In genomic region chr5:116935561-116936162, GRCh38 we compare ENCODE assay signal across 19 cellular contexts.
DNase-seq lines count a peak whose midpoint lies in the region; ATAC-seq and TF ChIP-seq lines count a peak whose summit lies in the region.
"Had no signal": no experiment of that assay in that cellular context is flagged by ENCODE, and none has a peak within 500 bp of the region (broad histone marks: within the 10 kb centered on the region; RNA-seq: fewer than 3 reads in every experiment).

No MANE protein-coding gene starts in this region.

- TF ChIP-seq CTCF in left ventricle myocardium inferior (IDR thresholded peaks at IDR 0.05; ENCODE audit: borderline replicate concordance) = no peak

- intact Hi-C loops in left ventricle myocardium superior (cut with micrococcal nuclease) (no loop called here), left ventricle myocardium inferior (cut with micrococcal nuclease) (no loop called here)

- no peaks in the 10 kb centered on the region for H3K27me3 ChIP-seq in left ventricle myocardium inferior (ENCODE audit: low read depth)
- H3K27me3 ChIP-seq: BE2C had no signal

- ATAC-seq in left ventricle myocardium superior (peak; percentile 78), HG03108 (IDR thresholded peaks at IDR 0.05; ENCODE audit: unreplicated experiment) (no peak), HG03378 (IDR thresholded peaks at IDR 0.05; ENCODE audit: unreplicated experiment) (no peak)
- ATAC-seq: HepG2 had no signal

- H3K36me3 ChIP-seq in left ventricle myocardium inferior = no peaks in the 10 kb centered on the region
- H3K36me3 ChIP-seq: BE2C had no signal

- DNase-seq in left ventricle myocardium superior = no peak
- DNase-seq in left ventricle myocardium inferior = no peak
- DNase-seq in NCI-H1694 treated with DMSO at 0.1 percent for 48 hours (lab: John Stamatoyannopoulos, UW) = peak; percentile 50
- DNase-seq in cerebellum (ENCODE audit: low spot score) = peak; percentile 27
- DNase-seq in NCI-H1092 treated with DMSO at 0.1 percent for 48 hours (lab: John Stamatoyannopoulos, UW) = no peak
- DNase-seq: ACHN; BE2C; CD4-positive, CD25-positive, alpha-beta regulatory T cell; CD8-positive, alpha-beta memory T cell; COR-L47; DMS153; DMS79; GF-D8; GM23248; HCEC 1CT; KBM-7 had no signal

- peaks cover 18% of the 10 kb centered on the region for H3K4me1 ChIP-seq in left ventricle myocardium inferior
- H3K4me1 ChIP-seq: BE2C had no signal

- no peak overlapping the region for H3K4me3 ChIP-seq in left ventricle myocardium inferior
- H3K4me3 ChIP-seq: GM23248 had no signal

- no peaks in the 10 kb centered on the region for H3K9me3 ChIP-seq in left ventricle myocardium inferior (replicated peaks)
- H3K9me3 ChIP-seq: BE2C had no signal

- H3K27ac ChIP-seq in left ventricle myocardium inferior (replicated peaks) = no peak overlapping the region
- H3K27ac ChIP-seq: GM23248 had no signal

Comparison
In these comparisons a context has a peak if more than half of its experiments do, and no peak if none do; other contexts are left out.
1. DNase-seq: peak in NCI-H1694 treated with DMSO at 0.1 percent for 48 hours (single experiment) and cerebellum (single experiment); none in left ventricle myocardium superior (single experiment), left ventricle myocardium inferior (single experiment) and NCI-H1092 treated with DMSO at 0.1 percent for 48 hours (single experiment).